Comparison of ENCODE assay signal across 30 cellular contexts in genomic region chr4:54677853-54678650, GRCh38. TPM values are rescaled to one million over a fixed set of nuclear protein-coding genes. Genes with fewer than 3 reads are reported as not detected.
"Had no signal": no experiment of that assay in that cellular context is flagged by ENCODE, and none has a peak within 500 bp of the region (broad histone marks: within the 10 kb centered on the region; RNA-seq: fewer than 3 reads in every experiment).

No MANE protein-coding gene starts in this region.

- H3K4me3 ChIP-seq: pancreas, psoas muscle, skin epidermis, smooth muscle cell, spleen, suprapubic skin, testis, tibial nerve, upper lobe of left lung, vagina had no signal

- FAIRE-seq: pancreas, urothelium cell line had no signal

- ATAC-seq: naive thymus-derived CD8-positive, alpha-beta T cell; natural killer cell treated with Interleukin-12 subunit alpha and Interleukin-12 subunit beta and Interleukin-15 and Interleukin-18, amount 100 ng/mL, for 72 hours; pancreas; psoas muscle; right cardiac atrium; sciatic nerve; stimulated activated memory B cell treated with anti-CD40 and anti-IgM and Interleukin-4, amounts not matched to agents 10 μg/mL and 1 μg/mL and 100 μg/mL, for 72 hours; stimulated activated naive CD8-positive, alpha-beta T cell treated with anti-CD3 and anti-CD28 coated beads, Interleukin-15, Interleukin-2, amounts not matched to agents 100 U/mL and 50 U/mL, for 24 hours had no signal

- H3K9me3 ChIP-seq: neutrophil, pancreas, psoas muscle, spleen, suprapubic skin, testis, tibial nerve, upper lobe of left lung, vagina had no signal

- H3K4me1 Mint-ChIP-seq: stimulated activated memory B cell treated with anti-CD40 and anti-IgM and Interleukin-4, amounts not matched to agents 10 μg/mL and 1 μg/mL and 100 μg/mL, for 72 hours; stimulated activated naive CD8-positive, alpha-beta T cell treated with anti-CD3 and anti-CD28 coated beads, Interleukin-15, amount 100 ng/mL, for 72 hours had no signal

- H3K27me3 ChIP-seq: neutrophil, pancreas, spleen, suprapubic skin, testis, tibial nerve, upper lobe of left lung, vagina had no signal

- H3K4me3 Mint-ChIP-seq: naive thymus-derived CD8-positive, alpha-beta T cell; natural killer cell treated with Interleukin-12 subunit alpha and Interleukin-12 subunit beta and Interleukin-15 and Interleukin-18, amount 100 ng/mL, for 72 hours; nephron progenitor cell; neural crest cell; stimulated activated memory B cell treated with anti-CD40 and anti-IgM and Interleukin-4, amounts not matched to agents 10 μg/mL and 1 μg/mL and 100 μg/mL, for 72 hours; stimulated activated naive CD8-positive, alpha-beta T cell treated with anti-CD3 and anti-CD28 coated beads, Interleukin-15, amount 100 ng/mL, for 72 hours had no signal

- DNase-seq: naive thymus-derived CD8-positive, alpha-beta T cell; nephron progenitor cell; nucleus accumbens; pancreas; psoas muscle; right cardiac atrium; spleen; stimulated activated CD4-positive, alpha-beta T cell treated with anti-CD3 and anti-CD28 coated beads, Interleukin-12 subunit alpha, Interleukin-12 subunit beta, amount 100 ng/mL, for 4 hours; stimulated activated CD4-positive, alpha-beta T cell treated with anti-CD3 and anti-CD28 coated beads, Interleukin-1b, Interleukin-23, amount 100 ng/mL, for 48 hours; stimulated activated CD4-positive, alpha-beta T cell treated with anti-CD3 and anti-CD28 coated beads, Interleukin-4, amount 100 ng/mL, for 1 hour; stimulated activated CD4-positive, alpha-beta T cell treated with anti-CD3 and anti-CD28 coated beads, Interleukin-4, amount 100 ng/mL, for 4 hours; stimulated activated CD8-positive, alpha-beta memory T cell treated with anti-CD3 and anti-CD28 coated beads, Interleukin-4, amount 100 ng/mL, for 48 hours; stimulated activated naive CD4-positive, alpha-beta T cell; stimulated activated naive CD8-positive, alpha-beta T cell treated with anti-CD3 and anti-CD28 coated beads, Interleukin-15, amount 100 ng/mL, for 72 hours; stimulated activated naive CD8-positive, alpha-beta T cell treated with anti-CD3 and anti-CD28 coated beads, Interleukin-15, Interleukin-2, amounts not matched to agents 100 U/mL and 50 U/mL, for 24 hours; substantia nigra; testis; trophoblast cell; upper lobe of left lung had no signal

- H3K9me3 Mint-ChIP-seq: naive thymus-derived CD8-positive, alpha-beta T cell; natural killer cell treated with Interleukin-12 subunit alpha and Interleukin-12 subunit beta and Interleukin-15 and Interleukin-18, amount 100 ng/mL, for 72 hours; neural crest cell; stimulated activated memory B cell treated with anti-CD40 and anti-IgM and Interleukin-4, amounts not matched to agents 10 μg/mL and 1 μg/mL and 100 μg/mL, for 72 hours; stimulated activated naive CD8-positive, alpha-beta T cell treated with anti-CD3 and anti-CD28 coated beads, Interleukin-15, amount 100 ng/mL, for 72 hours had no signal

- H3K36me3 Mint-ChIP-seq: naive thymus-derived CD8-positive, alpha-beta T cell; natural killer cell treated with Interleukin-12 subunit alpha and Interleukin-12 subunit beta and Interleukin-15 and Interleukin-18, amount 100 ng/mL, for 72 hours; stimulated activated memory B cell treated with anti-CD40 and anti-IgM and Interleukin-4, amounts not matched to agents 10 μg/mL and 1 μg/mL and 100 μg/mL, for 72 hours had no signal

- H3K36me3 ChIP-seq: neutrophil, pancreas, spleen, suprapubic skin, tibial nerve, upper lobe of left lung, vagina had no signal

- H3K4me1 ChIP-seq: pancreas, psoas muscle, suprapubic skin, testis, tibial nerve, upper lobe of left lung, vagina had no signal

- H3K4me2 ChIP-seq: smooth muscle cell had no signal

- H3K27ac Mint-ChIP-seq: natural killer cell treated with Interleukin-12 subunit alpha and Interleukin-12 subunit beta and Interleukin-15 and Interleukin-18, amount 100 ng/mL, for 72 hours; stimulated activated memory B cell treated with anti-CD40 and anti-IgM and Interleukin-4, amounts not matched to agents 10 μg/mL and 1 μg/mL and 100 μg/mL, for 72 hours; stimulated activated naive CD8-positive, alpha-beta T cell treated with anti-CD3 and anti-CD28 coated beads, Interleukin-15, amount 100 ng/mL, for 72 hours had no signal

- H3K27ac ChIP-seq: neutrophil, pancreas, psoas muscle, skin epidermis, spleen, suprapubic skin, testis, tibial nerve, upper lobe of left lung, vagina had no signal

RNA-seq across cellular contexts. Expression of gene KIT, which starts 20.3 kb away (rescaled TPM):
- polyA plus RNA-seq: naive thymus-derived CD8-positive, alpha-beta T cell had no signal
